ENCODE assay signal across 40 cellular contexts in genomic region chrX:139702658-139703057, GRCh38. TPM values are rescaled to one million over a fixed set of nuclear protein-coding genes. Genes with fewer than 3 reads are reported as not detected.
"Had no signal": no experiment of that assay in that cellular context is flagged by ENCODE, and none has a peak within 500 bp of the region (broad histone marks: within the 10 kb centered on the region; RNA-seq: fewer than 3 reads in every experiment).

No MANE protein-coding gene starts in this region.

- H3K27ac Mint-ChIP-seq: activated naive CD4-positive, alpha-beta T cell treated with anti-CD3 and anti-CD28 coated beads for 36 hours; activated naive CD4-positive, alpha-beta T cell treated with anti-CD3 and anti-CD28 coated beads, Interleukin-2, amount 10 ng/mL, durations not matched to agents 7 days and 5 days; activated naive CD4-positive, alpha-beta T cell treated with anti-CD3 and anti-CD28 coated beads, Interleukin-2, amount 50 U/mL, for 24 hours; activated naive CD4-positive, alpha-beta T cell treated with anti-CD3 and anti-CD28 coated beads, Interleukin-2, amount 50 U/mL, for 72 hours; activated naive CD8-positive, alpha-beta T cell; activated naive CD8-positive, alpha-beta T cell treated with anti-CD3 and anti-CD28 coated beads for 36 hours; activated naive CD8-positive, alpha-beta T cell treated with anti-CD3 and anti-CD28 coated beads, Interleukin-2, amount 10 ng/mL, durations not matched to agents 7 days and 5 days; activated naive CD8-positive, alpha-beta T cell treated with anti-CD3 and anti-CD28 coated beads, Interleukin-2, amount 50 U/mL, for 24 hours; activated T-cell treated with anti-CD3 and anti-CD28 coated beads, Interleukin-2, amount 50 U/mL, for 24 hours; activated T-helper 1 cell treated with anti-CD3 and anti-CD28 coated beads, Interleukin-12 subunit alpha, Interleukin-12 subunit beta, Interleukin-2, Interleukin-4 antibody, amounts not matched to agents 30 ng/mL and 10 ng/mL and 1 ng/mL, durations not matched to agents 14 hours and 24 hours and 36 hours; activated T-helper 2 cell treated with anti-CD3 and anti-CD28 coated beads, Interferon-gamma antibody, Interleukin-2, Interleukin-4, amounts not matched to agents 10 μg/mL and 5 μg/mL and 100 μg/mL, durations not matched to agents 14 hours and 24 hours and 36 hours; brain had no signal

- H3K4me1 Mint-ChIP-seq: activated naive CD4-positive, alpha-beta T cell treated with anti-CD3 and anti-CD28 coated beads, Interleukin-2, amount 10 ng/mL, durations not matched to agents 7 days and 5 days; activated naive CD4-positive, alpha-beta T cell treated with anti-CD3 and anti-CD28 coated beads, Interleukin-2, amount 50 U/mL, for 24 hours; activated naive CD8-positive, alpha-beta T cell treated with anti-CD3 and anti-CD28 coated beads for 36 hours; activated naive CD8-positive, alpha-beta T cell treated with anti-CD3 and anti-CD28 coated beads, Interleukin-2, amount 10 ng/mL, durations not matched to agents 7 days and 5 days; activated naive CD8-positive, alpha-beta T cell treated with anti-CD3 and anti-CD28 coated beads, Interleukin-2, amount 50 U/mL, for 24 hours; brain; central memory CD8-positive, alpha-beta T cell had no signal

- H3K9me3 ChIP-seq: adrenal gland, ascending aorta, body of pancreas, breast epithelium had no signal

- ATAC-seq: activated naive CD4-positive, alpha-beta T cell treated with anti-CD3 and anti-CD28 coated beads, Interleukin-2, amount 50 U/mL, for 72 hours; activated naive CD8-positive, alpha-beta T cell treated with anti-CD3 and anti-CD28 coated beads, Interleukin-2, amount 50 U/mL, for 24 hours; activated T-cell treated with anti-CD3 and anti-CD28 coated beads, Interleukin-2, amount 50 U/mL, for 4 hours; activated T-cell treated with anti-CD3 and anti-CD28 coated beads, Interleukin-2, amount 50 U/mL, for 72 hours; body of pancreas had no signal

- DNase-seq: activated effector memory CD4-positive, alpha-beta T cell treated with anti-CD3 and anti-CD28 coated beads, Interleukin-2, amount 50 U/mL, for 16 hours; activated effector memory CD4-positive, alpha-beta T cell treated with Interleukin-2 at 50 U/mL for 16 hours; activated gamma-delta T cell; activated gamma-delta T cell treated with Interleukin-2 at 50 U/mL for 16 hours; activated naive CD4-positive, alpha-beta T cell; activated naive CD4-positive, alpha-beta T cell treated with anti-CD3 and anti-CD28 coated beads for 36 hours; activated naive CD4-positive, alpha-beta T cell treated with anti-CD3 and anti-CD28 coated beads, Interleukin-2, amount 10 ng/mL, durations not matched to agents 7 days and 5 days; activated naive CD4-positive, alpha-beta T cell treated with anti-CD3 and anti-CD28 coated beads, Interleukin-2, amount 50 U/mL, for 16 hours; activated naive CD4-positive, alpha-beta T cell treated with Interleukin-2 at 50 U/mL for 16 hours; activated naive CD8-positive, alpha-beta T cell treated with anti-CD3 and anti-CD28 coated beads for 36 hours; activated naive CD8-positive, alpha-beta T cell treated with anti-CD3 and anti-CD28 coated beads, Interleukin-2, amount 10 ng/mL, durations not matched to agents 7 days and 5 days; activated naive CD8-positive, alpha-beta T cell treated with anti-CD3 and anti-CD28 coated beads, Interleukin-2, amount 50 U/mL, for 24 hours; activated T-cell treated with anti-CD3 and anti-CD28 coated beads for 4 hours; activated T-cell treated with anti-CD3 and anti-CD28 coated beads, Interleukin-2, amount 50 U/mL, for 1 hour; activated T-cell treated with anti-CD3 and anti-CD28 coated beads, Interleukin-2, amount 50 U/mL, for 24 hours; activated T-cell treated with anti-CD3 and anti-CD28 coated beads, Interleukin-2, amount 50 U/mL, for 4 hours; activated T-cell treated with anti-CD3 and anti-CD28 coated beads, Interleukin-2, amount 50 U/mL, for 48 hours; activated T-cell treated with anti-CD3 and anti-CD28 coated beads, Interleukin-2, amount 50 U/mL, for 72 hours; adrenal gland; amniotic stem cell; amygdala; anterior cingulate cortex; aorta; body of pancreas; brain microvascular endothelial cell; caudate nucleus; central memory CD4-positive, alpha-beta T cell; cerebellar nuclear complex had no signal

- H3K9me3 Mint-ChIP-seq: activated naive CD4-positive, alpha-beta T cell treated with anti-CD3 and anti-CD28 coated beads for 36 hours; activated naive CD4-positive, alpha-beta T cell treated with anti-CD3 and anti-CD28 coated beads, Interleukin-2, amount 50 U/mL, for 24 hours; activated naive CD8-positive, alpha-beta T cell treated with anti-CD3 and anti-CD28 coated beads for 36 hours; activated naive CD8-positive, alpha-beta T cell treated with anti-CD3 and anti-CD28 coated beads, Interleukin-2, amount 10 ng/mL, durations not matched to agents 7 days and 5 days; activated naive CD8-positive, alpha-beta T cell treated with anti-CD3 and anti-CD28 coated beads, Interleukin-2, amount 50 U/mL, for 24 hours; activated T-cell treated with anti-CD3 and anti-CD28 coated beads, Interleukin-2, amount 50 U/mL, for 24 hours; activated T-cell treated with anti-CD3 and anti-CD28 coated beads, Interleukin-2, amount 50 U/mL, for 4 hours; activated T-helper 1 cell treated with anti-CD3 and anti-CD28 coated beads, Interleukin-12 subunit alpha, Interleukin-12 subunit beta, Interleukin-2, Interleukin-4 antibody, amounts not matched to agents 30 ng/mL and 10 ng/mL and 1 ng/mL, durations not matched to agents 14 hours and 24 hours and 36 hours; activated T-helper 2 cell treated with anti-CD3 and anti-CD28 coated beads, Interferon-gamma antibody, Interleukin-2, Interleukin-4, amounts not matched to agents 10 μg/mL and 5 μg/mL and 100 μg/mL, durations not matched to agents 14 hours and 24 hours and 36 hours; central memory CD8-positive, alpha-beta T cell had no signal

- H3K27me3 Mint-ChIP-seq: activated naive CD4-positive, alpha-beta T cell treated with anti-CD3 and anti-CD28 coated beads, Interleukin-2, amount 10 ng/mL, durations not matched to agents 7 days and 5 days; activated naive CD4-positive, alpha-beta T cell treated with anti-CD3 and anti-CD28 coated beads, Interleukin-2, amount 50 U/mL, for 24 hours; activated naive CD8-positive, alpha-beta T cell; activated naive CD8-positive, alpha-beta T cell treated with anti-CD3 and anti-CD28 coated beads for 36 hours; activated naive CD8-positive, alpha-beta T cell treated with anti-CD3 and anti-CD28 coated beads, Interleukin-2, amount 10 ng/mL, durations not matched to agents 7 days and 5 days; activated naive CD8-positive, alpha-beta T cell treated with anti-CD3 and anti-CD28 coated beads, Interleukin-2, amount 50 U/mL, for 24 hours; central memory CD8-positive, alpha-beta T cell had no signal

- H3K27ac ChIP-seq: adrenal gland, ascending aorta, body of pancreas, brain microvascular endothelial cell, breast epithelium, cardiac muscle cell had no signal

- H3K4me3 ChIP-seq: adrenal gland, ascending aorta, body of pancreas, breast epithelium, cardiac muscle cell had no signal

- H3K4me1 ChIP-seq: adrenal gland, ascending aorta, body of pancreas, breast epithelium had no signal

- H3K36me3 Mint-ChIP-seq: activated naive CD4-positive, alpha-beta T cell treated with anti-CD3 and anti-CD28 coated beads, Interleukin-2, amount 10 ng/mL, durations not matched to agents 7 days and 5 days; activated naive CD4-positive, alpha-beta T cell treated with anti-CD3 and anti-CD28 coated beads, Interleukin-2, amount 50 U/mL, for 24 hours; activated naive CD4-positive, alpha-beta T cell treated with anti-CD3 and anti-CD28 coated beads, Interleukin-2, amount 50 U/mL, for 72 hours; activated naive CD8-positive, alpha-beta T cell treated with anti-CD3 and anti-CD28 coated beads, Interleukin-2, amount 10 ng/mL, durations not matched to agents 7 days and 5 days; brain had no signal

- H3K4me3 Mint-ChIP-seq: activated naive CD4-positive, alpha-beta T cell treated with anti-CD3 and anti-CD28 coated beads for 36 hours; activated naive CD4-positive, alpha-beta T cell treated with anti-CD3 and anti-CD28 coated beads, Interleukin-2, amount 10 ng/mL, durations not matched to agents 7 days and 5 days; activated naive CD4-positive, alpha-beta T cell treated with anti-CD3 and anti-CD28 coated beads, Interleukin-2, amount 50 U/mL, for 24 hours; activated naive CD8-positive, alpha-beta T cell; activated naive CD8-positive, alpha-beta T cell treated with anti-CD3 and anti-CD28 coated beads for 36 hours; activated naive CD8-positive, alpha-beta T cell treated with anti-CD3 and anti-CD28 coated beads, Interleukin-2, amount 10 ng/mL, durations not matched to agents 7 days and 5 days; activated naive CD8-positive, alpha-beta T cell treated with anti-CD3 and anti-CD28 coated beads, Interleukin-2, amount 50 U/mL, for 24 hours; activated T-cell treated with anti-CD3 and anti-CD28 coated beads, Interleukin-2, amount 50 U/mL, for 24 hours; activated T-cell treated with anti-CD3 and anti-CD28 coated beads, Interleukin-2, amount 50 U/mL, for 4 hours; activated T-cell treated with anti-CD3 and anti-CD28 coated beads, Interleukin-2, amount 50 U/mL, for 72 hours; activated T-helper 1 cell treated with anti-CD3 and anti-CD28 coated beads, Interleukin-12 subunit alpha, Interleukin-12 subunit beta, Interleukin-2, Interleukin-4 antibody, amounts not matched to agents 30 ng/mL and 10 ng/mL and 1 ng/mL, durations not matched to agents 14 hours and 24 hours and 36 hours; brain; central memory CD8-positive, alpha-beta T cell had no signal

- H3K27me3 ChIP-seq: adrenal gland, ascending aorta, body of pancreas, brain microvascular endothelial cell, cardiac muscle cell had no signal

- H3K36me3 ChIP-seq: adrenal gland, ascending aorta, brain microvascular endothelial cell, breast epithelium, cardiac muscle cell had no signal

- FAIRE-seq: bronchial epithelial cell had no signal

RNA-seq across cellular contexts. Expression of gene MCF2, which starts 5.3 kb away (rescaled TPM):
- total RNA-seq: ascending aorta, chondrocyte had no signal
- polyA plus RNA-seq: cardiac muscle cell had no signal
